17 cellular contexts compared by ENCODE assay signal in the genomic region with DNA sequence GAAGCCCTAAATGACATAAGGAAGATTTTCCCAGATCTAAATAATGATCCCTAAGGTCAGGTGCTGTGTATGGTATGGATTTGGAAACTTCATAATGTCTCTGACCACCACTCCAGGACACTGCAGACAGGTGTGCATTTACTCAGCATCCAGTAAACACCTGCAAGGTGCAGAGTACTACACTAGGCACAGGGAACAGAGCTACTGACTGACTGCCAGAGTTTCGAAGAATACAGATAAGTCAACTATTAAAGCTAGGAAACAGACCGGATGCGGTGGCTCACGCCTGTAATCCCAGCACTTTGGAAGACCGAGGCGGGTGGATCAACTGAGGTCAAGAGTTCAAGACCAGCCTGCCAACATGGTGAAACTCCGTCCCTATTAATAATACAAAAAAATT.
DNase-seq lines count a peak whose midpoint lies in the region; ATAC-seq and TF ChIP-seq lines count a peak whose summit lies in the region.
"Had no signal": no experiment of that assay in that cellular context is flagged by ENCODE, and none has a peak within 500 bp of the region (broad histone marks: within the 10 kb centered on the region; RNA-seq: fewer than 3 reads in every experiment).

No MANE protein-coding gene starts in this region.

- no peaks in the 10 kb centered on the region for H4K20me1 ChIP-seq in HCT116 (ENCODE audit: insufficient read depth)

- H3K27me3 ChIP-seq in HCT116 (ENCODE audit: insufficient read depth, low read length) (no peaks in the 10 kb centered on the region), stomach smooth muscle (ENCODE audit: control insufficient read depth in 1 of 2, insufficient read depth in 2 of 2, low read length in 2 of 2) (no peaks in the 10 kb centered on the region)
- H3K27me3 ChIP-seq: BLaER1 had no signal

- no peak for TF ChIP-seq POLR2A in HCT116 (IDR thresholded peaks at IDR 0.05; ENCODE audit: borderline replicate concordance, extremely low read depth, insufficient read depth, insufficient read length)

- POLR2A ChIA-PET in HCT116 (lab: Charles Lee) (no interaction called here), MCF 10A (lab: Yijun Ruan, JAX) (interaction anchor here (0.6 to 2.3 kb wide), 14 partner anchors 8 to 213 kb away, joined by 3 to 23 read pairs (median 4); no protein-coding TSS in a partner anchor)

- H3K27me3 Mint-ChIP-seq in MCF 10A (ENCODE audit: insufficient read depth, unreplicated experiment): no peaks in the 10 kb centered on the region
- H3K27me3 Mint-ChIP-seq: activated CD4-positive, alpha-beta memory T cell treated with anti-CD3 and anti-CD28 coated beads for 36 hours; activated T-helper 17 cell treated with anti-CD3 and anti-CD28 coated beads, Interleukin-2, amount 50 U/mL, for 72 hours; brain had no signal

- H3K9ac ChIP-seq in HCT116 (ENCODE audit: low read length) (no peak overlapping the region), stomach smooth muscle (ENCODE audit: low read length in 2 of 2) (peak overlapping the region; percentile 12 to 42)
- H3K9ac ChIP-seq: BLaER1 had no signal

- H2AFZ ChIP-seq in HCT116 (ENCODE audit: low read depth, low read length, poor library complexity, severe bottlenecking): no peak overlapping the region

- intact Hi-C loops in HCT116 (cut with micrococcal nuclease) (no loop called here), MCF 10A (cut with micrococcal nuclease) (loop anchor here (5.0 kb wide), 1 partner anchor 44 kb away; no protein-coding TSS in a partner anchor), left colon (cut with DNase I, micrococcal nuclease) (no loop called here)

- ATAC-seq in HCT116 (no peak), left colon (peak; percentile 49)
- ATAC-seq: activated T-helper 17 cell treated with anti-CD3 and anti-CD28 coated beads, Interleukin-2, amount 50 U/mL, for 72 hours; GM12878 had no signal

- H3K27ac ChIP-seq in HCT116 (ENCODE audit: low read depth, low read length) (no peak overlapping the region), stomach smooth muscle (ENCODE audit: low read length) (peak overlapping the region; percentile 70)
- H3K27ac ChIP-seq: BLaER1 had no signal

- no peaks in the 10 kb centered on the region for H3K79me2 ChIP-seq in HCT116 (ENCODE audit: insufficient read depth, low read length)

- TF ChIP-seq CTCF in HCT116 (IDR thresholded peaks at IDR 0.05 in 2 of 3, conservative IDR thresholded peaks at IDR 0.05 in 1 of 3; ENCODE audit: borderline replicate concordance in 1 of 3, insufficient read depth in 1 of 3, low read depth in 2 of 3, low read length in 2 of 3) (no peak), MCF 10A (IDR thresholded peaks at IDR 0.05; ENCODE audit: unreplicated experiment) (no peak)

- H3K4me3 ChIP-seq in HCT116 (replicated peaks in 1 of 2; ENCODE audit: low read depth in 1 of 2, low read length in 2 of 2) (no peak overlapping the region), stomach smooth muscle (ENCODE audit: low read length in 2 of 2) (no peak overlapping the region)
- H3K4me3 ChIP-seq: BLaER1, GM12878 had no signal

- CTCF ChIA-PET in HCT116 (lab: Charles Lee) (no interaction called here), MCF 10A (lab: Yijun Ruan, JAX) (interaction anchor here (0.6 to 1.0 kb wide), 4 partner anchors 8 to 751 kb away, joined by 3 to 5 read pairs (median 3); no protein-coding TSS in a partner anchor)

- BruUV-seq in HCT116 (replicated peaks; lab: Mats Ljungman, UMichigan) (no TSS peak), MCF 10A (replicated peaks; lab: Mats Ljungman, UMichigan) (no TSS peak)

- 0 out of 2 replicates have a peak overlapping the region, but pooled peaks have one; percentile 9 for H3K4me2 ChIP-seq in HCT116 (ENCODE audit: low read length)
- H3K4me2 ChIP-seq: BLaER1 had no signal

- H3K4me3 Mint-ChIP-seq in MCF 10A (ENCODE audit: unreplicated experiment): peak overlapping the region; percentile 54
- H3K4me3 Mint-ChIP-seq: activated CD4-positive, alpha-beta memory T cell treated with anti-CD3 and anti-CD28 coated beads for 36 hours; activated T-helper 17 cell treated with anti-CD3 and anti-CD28 coated beads, Interleukin-2, amount 50 U/mL, for 72 hours had no signal

- no peak for TF ChIP-seq RAD21 in HCT116 (IDR thresholded peaks at IDR 0.05; ENCODE audit: low read depth)

- peaks cover 6% of the 10 kb centered on the region for H3K36me3 Mint-ChIP-seq in MCF 10A (ENCODE audit: insufficient read depth, unreplicated experiment)
- H3K36me3 Mint-ChIP-seq: brain had no signal

- H3K9me3 Mint-ChIP-seq in MCF 10A (ENCODE audit: unreplicated experiment): no peaks in the 10 kb centered on the region
- H3K9me3 Mint-ChIP-seq: brain had no signal

- H3K9me2 ChIP-seq in HCT116 (ENCODE audit: insufficient read depth): no peaks in the 10 kb centered on the region

- H3K9me3 ChIP-seq in HCT116 (ENCODE audit: control insufficient read depth in 1 of 2, insufficient read depth in 1 of 2, low read depth in 1 of 2, low read length in 2 of 2) (no peaks in the 10 kb centered on the region), stomach smooth muscle (ENCODE audit: control insufficient read depth in 2 of 2, low read length in 2 of 2) (no peaks in the 10 kb centered on the region)

- DNase-seq in HCT116 (ENCODE audit: low read depth, low spot score) (no peak), MCF 10A (ENCODE audit: unreplicated experiment) (no peak), left colon (peak in 1 of 2 donors; percentile 48), germinal center (ENCODE audit: low spot score) (no peak), NCI-H128 (lab: John Stamatoyannopoulos, UW; ENCODE audit: unreplicated experiment) (no peak), glomerular visceral epithelial cell (ENCODE audit: extremely low spot score) (no peak), NCI-H2171 treated with DMSO at 0.1 percent for 48 hours (lab: John Stamatoyannopoulos, UW) (no peak)
- DNase-seq: NCI-H1436 treated with DMSO at 0.1 percent for 48 hours, NCI-H526 treated with DMSO at 0.1 percent for 48 hours, SHP77, T1000 had no signal

- H3K36me3 ChIP-seq in HCT116 (ENCODE audit: control insufficient read depth in 1 of 2, insufficient read depth in 2 of 2, low read length in 2 of 2) (no peaks in the 10 kb centered on the region), stomach smooth muscle (ENCODE audit: control insufficient read depth in 2 of 2, insufficient read depth in 2 of 2, low read length in 2 of 2) (no peaks in the 10 kb centered on the region)

- peak overlapping the region; percentile 65 for H3K27ac Mint-ChIP-seq in MCF 10A (ENCODE audit: low read depth, unreplicated experiment)
- H3K27ac Mint-ChIP-seq: activated CD4-positive, alpha-beta memory T cell treated with anti-CD3 and anti-CD28 coated beads for 36 hours; activated T-helper 17 cell treated with anti-CD3 and anti-CD28 coated beads, Interleukin-2, amount 50 U/mL, for 72 hours had no signal

- RAD21 ChIA-PET in HCT116 (lab: Charles Lee; ENCODE audit: low non-redundant PET in 1 of 2, low total read pairs in 2 of 2, uncharacterized antibody in 2 of 2, unreplicated experiment in 2 of 2): no interaction called here

- H3K4me1 Mint-ChIP-seq in MCF 10A (ENCODE audit: insufficient read depth, unreplicated experiment): peaks cover 18% of the 10 kb centered on the region

- H3K4me1 ChIP-seq in HCT116 (ENCODE audit: control insufficient read depth in 1 of 2, insufficient read depth in 2 of 2, low read length in 2 of 2): peaks cover 0 to 9% of the 10 kb centered on the region in 2 experiments; a peak in 1 of 4 replicates
- H3K4me1 ChIP-seq in stomach smooth muscle (ENCODE audit: control insufficient read depth, insufficient read depth, low read length): peaks cover 15% of the 10 kb centered on the region
- H3K4me1 ChIP-seq: BLaER1 had no signal

TF ChIP-seq in HCT116, 20 proteins besides CTCF, POLR2A, EP300 and RAD21 (continues in another document):
- TF ChIP-seq, protein P1, sequence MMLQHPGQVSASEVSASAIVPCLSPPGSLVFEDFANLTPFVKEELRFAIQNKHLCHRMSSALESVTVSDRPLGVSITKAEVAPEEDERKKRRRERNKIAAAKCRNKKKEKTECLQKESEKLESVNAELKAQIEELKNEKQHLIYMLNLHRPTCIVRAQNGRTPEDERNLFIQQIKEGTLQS (IDR thresholded peaks at IDR 0.05): no peak
- TF ChIP-seq, protein P2, sequence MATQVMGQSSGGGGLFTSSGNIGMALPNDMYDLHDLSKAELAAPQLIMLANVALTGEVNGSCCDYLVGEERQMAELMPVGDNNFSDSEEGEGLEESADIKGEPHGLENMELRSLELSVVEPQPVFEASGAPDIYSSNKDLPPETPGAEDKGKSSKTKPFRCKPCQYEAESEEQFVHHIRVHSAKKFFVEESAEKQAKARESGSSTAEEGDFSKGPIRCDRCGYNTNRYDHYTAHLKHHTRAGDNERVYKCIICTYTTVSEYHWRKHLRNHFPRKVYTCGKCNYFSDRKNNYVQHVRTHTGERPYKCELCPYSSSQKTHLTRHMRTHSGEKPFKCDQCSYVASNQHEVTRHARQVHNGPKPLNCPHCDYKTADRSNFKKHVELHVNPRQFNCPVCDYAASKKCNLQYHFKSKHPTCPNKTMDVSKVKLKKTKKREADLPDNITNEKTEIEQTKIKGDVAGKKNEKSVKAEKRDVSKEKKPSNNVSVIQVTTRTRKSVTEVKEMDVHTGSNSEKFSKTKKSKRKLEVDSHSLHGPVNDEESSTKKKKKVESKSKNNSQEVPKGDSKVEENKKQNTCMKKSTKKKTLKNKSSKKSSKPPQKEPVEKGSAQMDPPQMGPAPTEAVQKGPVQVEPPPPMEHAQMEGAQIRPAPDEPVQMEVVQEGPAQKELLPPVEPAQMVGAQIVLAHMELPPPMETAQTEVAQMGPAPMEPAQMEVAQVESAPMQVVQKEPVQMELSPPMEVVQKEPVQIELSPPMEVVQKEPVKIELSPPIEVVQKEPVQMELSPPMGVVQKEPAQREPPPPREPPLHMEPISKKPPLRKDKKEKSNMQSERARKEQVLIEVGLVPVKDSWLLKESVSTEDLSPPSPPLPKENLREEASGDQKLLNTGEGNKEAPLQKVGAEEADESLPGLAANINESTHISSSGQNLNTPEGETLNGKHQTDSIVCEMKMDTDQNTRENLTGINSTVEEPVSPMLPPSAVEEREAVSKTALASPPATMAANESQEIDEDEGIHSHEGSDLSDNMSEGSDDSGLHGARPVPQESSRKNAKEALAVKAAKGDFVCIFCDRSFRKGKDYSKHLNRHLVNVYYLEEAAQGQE (IDR thresholded peaks at IDR 0.05; ENCODE audit: low read depth): no peak
- no peak for TF ChIP-seq ELF1 (IDR thresholded peaks at IDR 0.05; ENCODE audit: borderline replicate concordance, low read depth)
- TF ChIP-seq CBX3 (IDR thresholded peaks at IDR 0.05; ENCODE audit: low read depth): no peak
- no peak for TF ChIP-seq ZNF274 (IDR thresholded peaks at IDR 0.05; ENCODE audit: low read depth, low read length)
- TF ChIP-seq, protein P3, sequence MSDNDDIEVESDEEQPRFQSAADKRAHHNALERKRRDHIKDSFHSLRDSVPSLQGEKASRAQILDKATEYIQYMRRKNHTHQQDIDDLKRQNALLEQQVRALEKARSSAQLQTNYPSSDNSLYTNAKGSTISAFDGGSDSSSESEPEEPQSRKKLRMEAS (IDR thresholded peaks at IDR 0.05): no peak
- no peak for TF ChIP-seq EGR1 (IDR thresholded peaks at IDR 0.05; ENCODE audit: low read depth)
